Comparison of ENCODE assay signal across 5 cellular contexts in the genomic region with DNA sequence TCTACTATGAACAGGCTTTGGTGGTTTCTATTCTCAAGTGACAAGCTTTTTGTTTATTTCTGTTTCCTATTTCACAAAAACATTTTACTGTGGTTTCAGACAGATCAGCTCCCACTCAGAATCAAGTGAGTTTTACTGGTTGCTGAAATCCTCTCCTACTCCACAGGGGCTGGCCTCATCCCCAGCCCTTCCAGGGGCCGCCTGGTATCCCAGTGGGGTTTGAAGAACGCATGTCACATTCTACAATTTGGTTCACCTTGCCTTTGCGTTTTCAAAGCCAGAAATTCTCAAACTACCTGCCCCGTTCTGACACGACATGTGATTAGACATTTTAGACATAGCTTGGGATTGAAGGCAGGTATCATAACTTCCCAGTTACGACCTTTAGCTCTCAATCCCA.
"Had no signal": no experiment of that assay in that cellular context is flagged by ENCODE, and none has a peak within 500 bp of the region (broad histone marks: within the 10 kb centered on the region; RNA-seq: fewer than 3 reads in every experiment).

No MANE protein-coding gene starts in this region.

- H3K9ac ChIP-seq: GM23248 had no signal

- H3K27ac Mint-ChIP-seq: H9 had no signal

- H3K4me3 Mint-ChIP-seq: H9 had no signal

- H2AFZ ChIP-seq: GM23248 had no signal

- DNase-seq: GM23248, H9, HCEC 1CT, IMR-90 had no signal

- H3K4me3 ChIP-seq: GM23248, K562 had no signal

- H3K9me3 Mint-ChIP-seq: H9 had no signal

- H3K27ac ChIP-seq: GM23248 had no signal

- ATAC-seq: K562 had no signal
